Comparison of ENCODE assay signal across 10 cellular contexts in genomic region chr10:59176241-59177030, GRCh38. TPM values are rescaled to one million over a fixed set of nuclear protein-coding genes. Genes with fewer than 3 reads are reported as not detected.
DNase-seq lines count a peak whose midpoint lies in the region; ATAC-seq and TF ChIP-seq lines count a peak whose summit lies in the region.
"Had no signal": no experiment of that assay in that cellular context is flagged by ENCODE, and none has a peak within 500 bp of the region (broad histone marks: within the 10 kb centered on the region; RNA-seq: fewer than 3 reads in every experiment).

Gene PHYHIPL, plus strand, starts transcription at chr10:59176643. Its CDS starts 211 bp downstream, at chr10:59176854.

- H3K9me3 ChIP-seq in heart right ventricle (no peaks in the 10 kb centered on the region), adipocyte (ENCODE audit: control insufficient read depth, low read length) (no peaks in the 10 kb centered on the region), skeletal muscle tissue (ENCODE audit: control insufficient read depth in 3 of 3, low read length in 3 of 3) (no peaks in the 10 kb centered on the region)

- TF ChIP-seq CTCF in heart right ventricle (IDR thresholded peaks at IDR 0.05) = no peak

- H3K4me1 ChIP-seq in heart right ventricle = peaks cover 3 to 17% (median 10%) of the 10 kb centered on the region in 9 donors
- H3K4me1 ChIP-seq in adipocyte (ENCODE audit: control insufficient read depth, insufficient read depth, low read length) = peaks cover 15% of the 10 kb centered on the region
- peaks cover 4 to 17% (median 9%) of the 10 kb centered on the region in 3 donors for H3K4me1 ChIP-seq in skeletal muscle tissue (ENCODE audit: control insufficient read depth in 3 of 3, insufficient read depth in 3 of 3, low read length in 3 of 3)

- no peak within 1 kb of the TSS for H3K27ac ChIP-seq in heart right ventricle
- no peak within 1 kb of the TSS for H3K27ac ChIP-seq in skeletal muscle tissue (ENCODE audit: low read depth, low read length)
- H3K27ac ChIP-seq: SK-N-MC had no signal

- ATAC-seq in heart right ventricle (peak in 3 of 8 donors; percentile 16 to 47 (median 29)), Right ventricle myocardium inferior (no peak)

- 1% methylated on average over 69 to 88 of the region's 90 CpGs for WGBS in heart right ventricle, 2 donors

- intact Hi-C loops in heart right ventricle (cut with DNase I) (no loop called here), Right ventricle myocardium inferior (cut with DNase I) (loop anchor here (5.0 kb wide), 1 partner anchor 209 kb away; no protein-coding TSS in a partner anchor)

- peaks cover 6 to 52% (median 42%) of the 10 kb centered on the region in 7 donors for H3K27me3 ChIP-seq in heart right ventricle
- peaks cover 16% of the 10 kb centered on the region for H3K27me3 ChIP-seq in adipocyte (replicated peaks; ENCODE audit: control insufficient read depth, insufficient read depth, low read length)
- H3K27me3 ChIP-seq in skeletal muscle tissue (ENCODE audit: control insufficient read depth in 3 of 3, insufficient read depth in 3 of 3, low read length in 3 of 3) = peaks cover 6 to 22% (median 22%) of the 10 kb centered on the region in 3 donors

- no peak for DNase-seq in heart right ventricle
- no peak for DNase-seq in Right ventricle myocardium inferior (ENCODE audit: missing footprints)
- no peak for DNase-seq in adipocyte (ENCODE audit: low read depth)
- DNase-seq in iPS-NIHi11 (ENCODE audit: low spot score) = peak; percentile 49
- no peak for DNase-seq in central memory CD4-positive, alpha-beta T cell
- DNase-seq in CD1c-positive myeloid dendritic cell (ENCODE audit: extremely low spot score) = no peak
- no peak for DNase-seq in KBM-7

- peak within 1 kb of the TSS; percentile 3 to 50 (median 33) for H3K4me3 ChIP-seq in heart right ventricle
- H3K4me3 ChIP-seq in adipocyte (ENCODE audit: low read length) = peak within 1 kb of the TSS; percentile 76
- peak within 1 kb of the TSS; percentile 56 to 65 (median 62) for H3K4me3 ChIP-seq in skeletal muscle tissue (ENCODE audit: low read length in 3 of 3)
- H3K4me3 ChIP-seq: SK-N-MC had no signal

- H3K9ac ChIP-seq in adipocyte (ENCODE audit: low read length) (peak within 1 kb of the TSS; percentile 10), skeletal muscle tissue (ENCODE audit: low read depth in 1 of 3, low read length in 3 of 3) (peak within 1 kb of the TSS in 2 of 3 donors; percentile 17 to 51)

- in situ Hi-C loops in KBM-7 (cut with MboI; ENCODE audit: low pct_unique_long_range_greater_than_20kb, low sequenced_read_pairs) = no loop called here

- H3K36me3 ChIP-seq in heart right ventricle (no peaks in the 10 kb centered on the region), adipocyte (ENCODE audit: control insufficient read depth, insufficient read depth, low read length, severe bottlenecking) (no peaks in the 10 kb centered on the region), skeletal muscle tissue (ENCODE audit: control insufficient read depth in 3 of 3, insufficient read depth in 3 of 3, low read length in 3 of 3) (no peaks in the 10 kb centered on the region)

RNA-seq across cellular contexts. Expression of gene PHYHIPL, which starts in this region (rescaled TPM):
- total RNA-seq in heart right ventricle = not detected
- polyA plus RNA-seq in heart right ventricle = under 1 TPM in 1 of 2 donors, not detected in 1; 0.03 TPM
- not detected for total RNA-seq in Right ventricle myocardium inferior
- 0.52 TPM for total RNA-seq in skeletal muscle tissue
- total RNA-seq: pulmonary artery endothelial cell had no signal
